8 cellular contexts compared by ENCODE assay signal in the genomic region with DNA sequence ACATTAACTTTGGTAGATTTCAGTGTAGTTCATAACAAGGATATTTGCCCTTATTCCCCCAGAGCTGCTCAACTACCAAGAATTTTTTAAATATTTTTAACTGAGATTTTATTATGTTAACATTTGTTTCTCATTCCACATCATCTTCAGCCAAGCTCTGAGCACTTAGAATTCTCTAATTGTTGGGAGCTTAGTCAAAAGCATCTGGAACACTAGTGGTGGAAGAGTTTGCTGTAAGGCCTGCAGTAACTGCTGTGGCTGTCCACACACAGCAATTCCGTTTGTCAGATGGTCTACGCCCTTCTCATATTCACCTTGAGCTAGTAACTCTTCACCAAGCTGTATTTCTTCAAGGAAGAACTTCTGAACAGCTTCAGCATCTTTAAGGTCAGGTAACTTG.
A peak's percentile ranks its signal among the peaks of the same experiment; 100 is the strongest.
DNase-seq lines count a peak whose midpoint lies in the region; ATAC-seq, FAIRE-seq and TF ChIP-seq lines count a peak whose summit lies in the region.
"Not testable (repeated sequence)": the region's sequence is repeated elsewhere in the genome, so short reads cannot be mapped to it uniquely, and the experiment has no call there.

No MANE protein-coding gene starts in this region.

- H3K9ac ChIP-seq in GM23248: peak overlapping the region; percentile 32
- not testable (repeated sequence) for H3K9ac ChIP-seq in adipocyte (ENCODE audit: low read length)

- FAIRE-seq in endometrium (lab: Jason Lieb, UNC): peak; percentile 78

- H3K27ac ChIP-seq in GM23248: peak overlapping the region; percentile 85
- H3K27ac ChIP-seq in gastroesophageal sphincter: peak overlapping the region in 3 of 4 donors; percentile 43 to 57 (median 52)
- peak overlapping the region in 2 of 4 donors; percentile 4 to 60 for H3K27ac ChIP-seq in sigmoid colon

- intact Hi-C loops in sigmoid colon (cut with DNase I): not testable (repeated sequence)

- in situ Hi-C loops in GM23248 (cut with MboI): not testable (repeated sequence)

- H3K4me2 ChIP-seq in GM23248 (ENCODE audit: unreplicated experiment): peak overlapping the region; percentile 48

- H2AFZ ChIP-seq in GM23248: not testable (repeated sequence)

- H3K4me3 ChIP-seq in AG09309 (ENCODE audit: control insufficient read depth, low read depth, low read length); GM23248; adipocyte (ENCODE audit: low read length); fibroblast of mammary gland (ENCODE audit: control insufficient read depth, low read depth, low read length); gastroesophageal sphincter; sigmoid colon: not testable (repeated sequence)

- TF ChIP-seq CTCF in AG09309 (IDR thresholded peaks at IDR 0.05; ENCODE audit: control insufficient read depth, insufficient read depth, low read depth, low read length, missing control alignments); fibroblast of mammary gland (conservative IDR thresholded peaks at IDR 0.05; ENCODE audit: control insufficient read depth, insufficient read depth, low read depth, low read length); gastroesophageal sphincter (IDR thresholded peaks at IDR 0.05); sigmoid colon (IDR thresholded peaks at IDR 0.05): not testable (repeated sequence)

- H3K27me3 ChIP-seq in GM23248 (replicated peaks; ENCODE audit: insufficient read depth); adipocyte (replicated peaks; ENCODE audit: control insufficient read depth, insufficient read depth, low read length); gastroesophageal sphincter; sigmoid colon: not testable (repeated sequence)

- H3K79me2 ChIP-seq in GM23248 (ENCODE audit: insufficient read depth): peaks cover 64% of the 10 kb centered on the region

- DNase-seq in AG09309 (ENCODE audit: low read depth): peak; percentile 45
- peak; percentile 91 for DNase-seq in EH (ENCODE audit: low read depth)
- peak; percentile 80 for DNase-seq in GM23248
- DNase-seq in adipocyte (ENCODE audit: low read depth): peak; percentile 60
- DNase-seq in fibroblast of mammary gland (ENCODE audit: low read depth): peak; percentile 37
- DNase-seq in sigmoid colon: peak; percentile 6

- H3K4me1 ChIP-seq in GM23248 (ENCODE audit: insufficient read depth) (peaks cover 39% of the 10 kb centered on the region), adipocyte (ENCODE audit: control insufficient read depth, insufficient read depth, low read length) (peaks cover 25% of the 10 kb centered on the region), gastroesophageal sphincter (peaks cover 0 to 25% (median 9%) of the 10 kb centered on the region in 3 donors), sigmoid colon (peaks cover 0 to 13% (median 10%) of the 10 kb centered on the region in 4 donors)

- not testable (repeated sequence) for H3K9me2 ChIP-seq in GM23248 (ENCODE audit: insufficient read depth)

- H3K36me3 ChIP-seq in GM23248 (ENCODE audit: low read depth) (peaks cover 16% of the 10 kb centered on the region; the same call in 1 of the 2 replicates), adipocyte (ENCODE audit: control insufficient read depth, insufficient read depth, low read length, severe bottlenecking) (peaks cover 71% of the 10 kb centered on the region), gastroesophageal sphincter (peaks cover 0 to 86% of the 10 kb centered on the region in 2 donors), sigmoid colon (peaks cover 3 to 83% (median 48%) of the 10 kb centered on the region in 4 donors)

- not testable (repeated sequence) for H4K20me1 ChIP-seq in GM23248 (ENCODE audit: insufficient read depth)

- 30 to 37% methylated on average over 2 of the region's 2 CpGs for WGBS in GM23248 (ENCODE audit: low coverage in 1 of 2, low lambda C conversion rate in 2 of 2, missing lambda C conversion rate in 2 of 2), 2 experiments
- WGBS in gastroesophageal sphincter (ENCODE audit: low coverage in 1 of 2), 2 donors: 33% methylated on average over 1 of the region's 2 CpGs; no CpG with 5 or more reads in 1 of the 2 donors
- 64 to 83% methylated on average over 2 of the region's 2 CpGs for WGBS in sigmoid colon, 2 donors

- ATAC-seq in gastroesophageal sphincter: not testable (repeated sequence)

- not testable (repeated sequence) for TF ChIP-seq EP300 in gastroesophageal sphincter (IDR thresholded peaks at IDR 0.05); sigmoid colon (IDR thresholded peaks at IDR 0.05)

- not testable (repeated sequence) for TF ChIP-seq POLR2A in gastroesophageal sphincter (IDR thresholded peaks at IDR 0.05); sigmoid colon (IDR thresholded peaks at IDR 0.05)

- not testable (repeated sequence) for H3K9me3 ChIP-seq in GM23248 (ENCODE audit: low read depth); adipocyte (ENCODE audit: control insufficient read depth, low read length); gastroesophageal sphincter; sigmoid colon

- peaks cover 37% of the 10 kb centered on the region for H3F3A ChIP-seq in GM23248 (ENCODE audit: insufficient read depth)

Comparison
In these comparisons a context has a peak if more than half of its experiments do, and no peak if none do; other contexts are left out.
1. DNase-seq: peak in every context shown above with its lines; median percentile 91 in EH; 80 in GM23248; 60 in adipocyte; 45 in AG09309; 37 in fibroblast of mammary gland; 6 in sigmoid colon.